Comparison of ENCODE assay signal across 10 cellular contexts in genomic region chr18:2917255-2918047, GRCh38.
A peak's percentile ranks its signal among the peaks of the same experiment; 100 is the strongest.
DNase-seq lines count a peak whose midpoint lies in the region; ATAC-seq lines count a peak whose summit lies in the region.
"Had no signal": no experiment of that assay in that cellular context is flagged by ENCODE, and none has a peak within 500 bp of the region (broad histone marks: within the 10 kb centered on the region; RNA-seq: fewer than 3 reads in every experiment).

No MANE protein-coding gene starts in this region.

- DNase-seq in DMS53 treated with DMSO at 0.1 percent for 48 hours (lab: John Stamatoyannopoulos, UW; ENCODE audit: unreplicated experiment) (peak; percentile 77), HT-29 (ENCODE audit: low spot score) (peak; percentile 30), dermis microvascular lymphatic vessel endothelial cell (ENCODE audit: low read depth in 2 of 2) (peak; percentile 25 to 58), pons (ENCODE audit: low spot score) (peak; percentile 53), kidney glomerular epithelial cell (lab: John Stamatoyannopoulos, UW) (no peak)
- DNase-seq: IMR-90, PC-9 had no signal

- ATAC-seq in HG03460 (IDR thresholded peaks at IDR 0.05; ENCODE audit: unreplicated experiment) (no peak), GM18858 (IDR thresholded peaks at IDR 0.05; ENCODE audit: unreplicated experiment) (no peak), GM18873 (IDR thresholded peaks at IDR 0.05; ENCODE audit: low FRiP score, unreplicated experiment) (no peak)
